In genomic region chr4:82790060-82790660, GRCh38 we compare ENCODE assay signal across 21 cellular contexts.
"Had no signal": no experiment of that assay in that cellular context is flagged by ENCODE, and none has a peak within 500 bp of the region (broad histone marks: within the 10 kb centered on the region; RNA-seq: fewer than 3 reads in every experiment).

No MANE protein-coding gene starts in this region.

- H3K9me3 ChIP-seq: ascending aorta, breast epithelium, left lung, sigmoid colon, tibial artery had no signal

- DNase-seq: activated CD4-positive, alpha-beta memory T cell treated with anti-CD3 and anti-CD28 coated beads, Interleukin-2, amount 10 ng/mL, durations not matched to agents 7 days and 5 days; activated CD4-positive, alpha-beta T cell treated with anti-CD3 and anti-CD28 coated beads, Interleukin-2, amount 10 ng/mL, durations not matched to agents 24 days and 14 days; cerebellar nuclear complex; cortex of kidney; effector CD4-positive, alpha-beta T cell; foreskin keratinocyte; left lung; naive B cell; sigmoid colon; stimulated activated CD4-positive, alpha-beta T cell treated with anti-CD3 and anti-CD28 coated beads, Interleukin-4, amount 100 ng/mL, for 1 hour; stimulated activated naive CD4-positive, alpha-beta T cell; T-cell; tibial artery had no signal

- H3K4me3 Mint-ChIP-seq: activated CD4-positive, alpha-beta memory T cell treated with anti-CD3 and anti-CD28 coated beads, Interleukin-2, amount 10 ng/mL, durations not matched to agents 7 days and 5 days; activated CD4-positive, alpha-beta T cell treated with anti-CD3 and anti-CD28 coated beads, Interleukin-2, amount 10 ng/mL, durations not matched to agents 24 days and 14 days; neural progenitor cell; T-cell; T-helper 2 cell treated with Interferon-gamma antibody and Interleukin-4, amounts not matched to agents 5 μg/mL and 100 μg/mL, for 36 hours had no signal

- H3K27me3 ChIP-seq: ascending aorta, breast epithelium, foreskin keratinocyte, left lung, sigmoid colon, tibial artery had no signal

- H3K9ac ChIP-seq: neural progenitor cell had no signal

- H3K4me1 ChIP-seq: ascending aorta, breast epithelium had no signal

- H3K9me3 Mint-ChIP-seq: activated CD4-positive, alpha-beta memory T cell treated with anti-CD3 and anti-CD28 coated beads, Interleukin-2, amount 10 ng/mL, durations not matched to agents 7 days and 5 days; activated CD4-positive, alpha-beta T cell treated with anti-CD3 and anti-CD28 coated beads, Interleukin-2, amount 10 ng/mL, durations not matched to agents 24 days and 14 days; activated naive CD4-positive, alpha-beta T cell treated with anti-CD3 and anti-CD28 coated beads, Interleukin-2, amount 50 U/mL, for 72 hours; naive B cell; neural progenitor cell; T-cell; T-helper 2 cell treated with Interferon-gamma antibody and Interleukin-4, amounts not matched to agents 5 μg/mL and 100 μg/mL, for 36 hours had no signal

- H3K4me1 Mint-ChIP-seq: activated CD4-positive, alpha-beta memory T cell treated with anti-CD3 and anti-CD28 coated beads, Interleukin-2, amount 10 ng/mL, durations not matched to agents 7 days and 5 days; T-cell had no signal

- H3K4me3 ChIP-seq: ascending aorta, breast epithelium, left lung, lung, neural progenitor cell, sigmoid colon, tibial artery had no signal

- H3K27ac ChIP-seq: ascending aorta, breast epithelium, foreskin keratinocyte, left lung, neural progenitor cell, tibial artery, VCaP had no signal

- H2AFZ ChIP-seq: neural progenitor cell had no signal

- ATAC-seq: activated CD4-positive, CD25-positive, alpha-beta regulatory T cell treated with anti-CD3 and anti-CD28 coated beads, Interleukin-2, amount 50 U/mL, for 24 hours; activated naive CD4-positive, alpha-beta T cell treated with anti-CD3 and anti-CD28 coated beads, Interleukin-2, amount 50 U/mL, for 72 hours; foreskin keratinocyte; left lung; T-cell had no signal

- H3K36me3 ChIP-seq: ascending aorta, breast epithelium, left lung, neural progenitor cell, sigmoid colon, tibial artery had no signal

- H3K27ac Mint-ChIP-seq: activated CD4-positive, alpha-beta memory T cell treated with anti-CD3 and anti-CD28 coated beads, Interleukin-2, amount 10 ng/mL, durations not matched to agents 7 days and 5 days; activated CD4-positive, alpha-beta T cell treated with anti-CD3 and anti-CD28 coated beads, Interleukin-2, amount 10 ng/mL, durations not matched to agents 24 days and 14 days; activated naive CD4-positive, alpha-beta T cell treated with anti-CD3 and anti-CD28 coated beads, Interleukin-2, amount 50 U/mL, for 72 hours; naive B cell; neural progenitor cell; T-cell; T-helper 2 cell treated with Interferon-gamma antibody and Interleukin-4, amounts not matched to agents 5 μg/mL and 100 μg/mL, for 36 hours had no signal

- H3K4me2 ChIP-seq: neural progenitor cell had no signal

- H3K36me3 Mint-ChIP-seq: activated naive CD4-positive, alpha-beta T cell treated with anti-CD3 and anti-CD28 coated beads, Interleukin-2, amount 50 U/mL, for 72 hours; naive B cell; T-cell had no signal
